8 cellular contexts compared by ENCODE assay signal in genomic region chr15:90004671-90005070, GRCh38. TPM values are rescaled to one million over a fixed set of nuclear protein-coding genes. Genes with fewer than 3 reads are reported as not detected.
A peak's percentile ranks its signal among the peaks of the same experiment; 100 is the strongest.
DNase-seq lines count a peak whose midpoint lies in the region; ATAC-seq and TF ChIP-seq lines count a peak whose summit lies in the region.

No MANE protein-coding gene starts in this region.

- peaks cover 69 to 82% (median 76%) of the 10 kb centered on the region in 10 experiments for H3K4me1 ChIP-seq in BLaER1 treated with 17β-estradiol and CSF1 and Interleukin-3, amounts not matched to agents 10 nM and 100 nM
- peaks cover 44% of the 10 kb centered on the region for H3K4me1 ChIP-seq in muscle layer of colon (ENCODE audit: insufficient read depth, low read length)
- peaks cover 41 to 70% (median 61%) of the 10 kb centered on the region in 4 donors for H3K4me1 ChIP-seq in upper lobe of left lung

- TF ChIP-seq POLR2A in upper lobe of left lung (IDR thresholded peaks at IDR 0.05): peak in 2 of 4 donors; percentile 17 to 64

- TF ChIP-seq CTCF in coronary artery (IDR thresholded peaks at IDR 0.05): no peak
- no peak for TF ChIP-seq CTCF in upper lobe of left lung (IDR thresholded peaks at IDR 0.05)

- peak overlapping the region in 6 of 10 experiments; percentile 69 to 90 (median 80); a peak in 11 of 20 replicates for H3K4me3 ChIP-seq in BLaER1 treated with 17β-estradiol and CSF1 and Interleukin-3, amounts not matched to agents 10 nM and 100 nM
- peak overlapping the region; percentile 98 for H3K4me3 ChIP-seq in coronary artery
- no peak overlapping the region for H3K4me3 ChIP-seq in muscle layer of colon (ENCODE audit: low read depth in 1 of 2, low read length in 2 of 2)
- H3K4me3 ChIP-seq in upper lobe of left lung: no peak overlapping the region

- WGBS in upper lobe of left lung, 2 donors: 45 to 46% methylated on average over 7 to 8 of the region's 8 CpGs

- H3K4me2 ChIP-seq in BLaER1 treated with 17β-estradiol and CSF1 and Interleukin-3, amounts not matched to agents 10 nM and 100 nM: peak overlapping the region; percentile 79 to 97 (median 94)

- peak overlapping the region; percentile 5 to 99 (median 95); a peak in 19 of 22 replicates for H3K9ac ChIP-seq in BLaER1 treated with 17β-estradiol and CSF1 and Interleukin-3, amounts not matched to agents 10 nM and 100 nM
- H3K9ac ChIP-seq in muscle layer of colon (ENCODE audit: low read length): peak overlapping the region; percentile 9

- H3K27ac ChIP-seq in BLaER1 treated with 17β-estradiol and CSF1 and Interleukin-3, amounts not matched to agents 10 nM and 100 nM: peak overlapping the region; percentile 36 to 99 (median 97)
- H3K27ac ChIP-seq in coronary artery (peak overlapping the region; percentile 41 to 92), muscle layer of colon (ENCODE audit: low read depth, low read length) (no peak overlapping the region), upper lobe of left lung (peak overlapping the region; percentile 93 to 97 (median 94))

- peak in 1 of 4 donors; percentile 54 for TF ChIP-seq EP300 in upper lobe of left lung (IDR thresholded peaks at IDR 0.05)

- ATAC-seq in upper lobe of left lung (ENCODE audit: low FRiP score in 2 of 2) (peak; percentile 59 to 75), HG03039 (IDR thresholded peaks at IDR 0.05; ENCODE audit: unreplicated experiment) (no peak), HG02885 (IDR thresholded peaks at IDR 0.05; ENCODE audit: poor library complexity, unreplicated experiment) (no peak)

- H3K36me3 ChIP-seq in BLaER1 treated with 17β-estradiol and CSF1 and Interleukin-3, amounts not matched to agents 10 nM and 100 nM: peaks cover 0 to 61% (median 37%) of the 10 kb centered on the region in 11 experiments; a peak in 16 of 22 replicates
- no peaks in the 10 kb centered on the region for H3K36me3 ChIP-seq in muscle layer of colon (ENCODE audit: insufficient read depth, low read length)
- no peaks in the 10 kb centered on the region for H3K36me3 ChIP-seq in upper lobe of left lung

- DNase-seq in NOMO-1 treated with dmso at 0.1 percent for 144 hours (lab: John Stamatoyannopoulos, UW; ENCODE audit: unreplicated experiment) (peak; percentile 84), coronary artery (ENCODE audit: low spot score) (no peak), upper lobe of left lung (peak in 1 of 2 donors; percentile 69), NCI-H2171 treated with DMSO at 0.1 percent for 48 hours (lab: John Stamatoyannopoulos, UW) (no peak)

- H3K9me3 ChIP-seq in BLaER1 treated with 17β-estradiol and CSF1 and Interleukin-3, amounts not matched to agents 10 nM and 100 nM (replicated peaks in 1 of 11): peaks cover 0 to 11% (median under 1%) of the 10 kb centered on the region in 11 experiments; a peak in 8 of 22 replicates
- H3K9me3 ChIP-seq in muscle layer of colon (ENCODE audit: low read length) (no peaks in the 10 kb centered on the region), upper lobe of left lung (no peaks in the 10 kb centered on the region)

- H4K20me1 ChIP-seq in BLaER1 treated with 17β-estradiol and CSF1 and Interleukin-3, amounts not matched to agents 10 nM and 100 nM: peaks cover 21 to 62% (median 46%) of the 10 kb centered on the region in 11 experiments; a peak in 17 of 22 replicates

- no peaks in the 10 kb centered on the region for H3K27me3 ChIP-seq in BLaER1 treated with 17β-estradiol and CSF1 and Interleukin-3, amounts not matched to agents 10 nM and 100 nM
- no peaks in the 10 kb centered on the region for H3K27me3 ChIP-seq in muscle layer of colon (ENCODE audit: control insufficient read depth in 1 of 2, insufficient read depth in 2 of 2, low read length in 2 of 2)
- H3K27me3 ChIP-seq in upper lobe of left lung: no peaks in the 10 kb centered on the region

RNA-seq across cellular contexts. Expression of gene ZNF710, which starts 3.5 kb away (rescaled TPM):
- 10 to 100 TPM; 26.0 to 51.3 (median 44.5) TPM for total RNA-seq in upper lobe of left lung

Comparison
In these comparisons a context has a peak if more than half of its experiments do, and no peak if none do; other contexts are left out.
1. H3K4me3 ChIP-seq: peak in BLaER1 treated with 17β-estradiol and CSF1 and Interleukin-3, amounts not matched to agents 10 nM and 100 nM (6 of 10) and coronary artery (single experiment); none in muscle layer of colon (0 of 2) and upper lobe of left lung (0 of 4).
2. ATAC-seq: peak in upper lobe of left lung (2 of 2); none in HG03039 (single experiment) and HG02885 (single experiment).